ENCODE assay signal across 10 cellular contexts in genomic region chr20:45088247-45088646, GRCh38. TPM values are rescaled to one million over a fixed set of nuclear protein-coding genes. Genes with fewer than 3 reads are reported as not detected.
DNase-seq lines count a peak whose midpoint lies in the region; ATAC-seq, FAIRE-seq and TF ChIP-seq lines count a peak whose summit lies in the region.
"Had no signal": no experiment of that assay in that cellular context is flagged by ENCODE, and none has a peak within 500 bp of the region (broad histone marks: within the 10 kb centered on the region; RNA-seq: fewer than 3 reads in every experiment).

No MANE protein-coding gene starts in this region.

- no peak overlapping the region for H3K4me3 Mint-ChIP-seq in brain

- no peaks in the 10 kb centered on the region for H3K9me3 ChIP-seq in left ventricle myocardium inferior (replicated peaks)

- H3K4me1 Mint-ChIP-seq in brain: peaks cover 22% of the 10 kb centered on the region

- peak overlapping the region; percentile 59 to 84 (median 76) for H3K27ac Mint-ChIP-seq in brain

- H3K27ac ChIP-seq in left ventricle myocardium inferior (replicated peaks): no peak overlapping the region
- H3K27ac ChIP-seq: C4-2B had no signal

- FAIRE-seq in HTR-8/SVneo (lab: Jason Lieb, UNC): peak; percentile 99

- no peak for ATAC-seq in HG02610 (IDR thresholded peaks at IDR 0.05; ENCODE audit: unreplicated experiment)
- ATAC-seq in HG03460 (IDR thresholded peaks at IDR 0.05; ENCODE audit: unreplicated experiment): no peak
- ATAC-seq in HG03108 (IDR thresholded peaks at IDR 0.05; ENCODE audit: unreplicated experiment): no peak

- H3K27me3 ChIP-seq in kidney epithelial cell (ENCODE audit: control insufficient read depth, insufficient read depth, low read length) (no peaks in the 10 kb centered on the region), left ventricle myocardium inferior (ENCODE audit: low read depth) (no peaks in the 10 kb centered on the region)

- peaks cover 18% of the 10 kb centered on the region for H3K36me3 Mint-ChIP-seq in brain

- intact Hi-C loops in left ventricle myocardium inferior (cut with micrococcal nuclease): no loop called here

- peaks cover 0 to 9% (median 0%) of the 10 kb centered on the region in 5 experiments for H3K9me3 Mint-ChIP-seq in brain

- no peak for TF ChIP-seq CTCF in AG09319 (IDR thresholded peaks at IDR 0.05; ENCODE audit: low read depth, low read length)
- no peak for TF ChIP-seq CTCF in brain (conservative IDR thresholded peaks at IDR 0.05)
- no peak for TF ChIP-seq CTCF in kidney epithelial cell (IDR thresholded peaks at IDR 0.05; ENCODE audit: insufficient read depth, low read length, poor library complexity, severe bottlenecking)
- no peak for TF ChIP-seq CTCF in left ventricle myocardium inferior (IDR thresholded peaks at IDR 0.05; ENCODE audit: borderline replicate concordance)

- H3K36me3 ChIP-seq in kidney epithelial cell (ENCODE audit: control insufficient read depth, insufficient read depth, low read length) (no peaks in the 10 kb centered on the region), left ventricle myocardium inferior (no peaks in the 10 kb centered on the region)

- H3K4me1 ChIP-seq in left ventricle myocardium inferior: no peaks in the 10 kb centered on the region

- peaks cover 5% of the 10 kb centered on the region for H3K27me3 Mint-ChIP-seq in brain

- peak; percentile 93 for DNase-seq in AG09319 (ENCODE audit: extremely low read depth, low read depth)
- peak; percentile 97 for DNase-seq in HTR-8/SVneo (ENCODE audit: insufficient read length, low spot score)
- DNase-seq in kidney epithelial cell (ENCODE audit: low read depth): peak; percentile 65
- DNase-seq in left ventricle myocardium inferior: no peak
- DNase-seq: NCI-H2081 treated with DMSO at 0.1 percent for 48 hours had no signal

- H3K4me3 ChIP-seq in kidney epithelial cell (ENCODE audit: low read depth, low read length): no peak overlapping the region
- H3K4me3 ChIP-seq in left ventricle myocardium inferior: no peak overlapping the region

RNA-seq across cellular contexts. Expression of gene KCNS1, which starts 12.7 kb away (rescaled TPM):
- 9.7 TPM for polyA plus RNA-seq in brain (ENCODE audit: insufficient read depth, low read depth, low replicate concordance)
- total RNA-seq in kidney epithelial cell: 4.3 and 6.9 TPM in 2 replicates
- 0.14 TPM for total RNA-seq in left ventricle myocardium inferior

RNA-seq across cellular contexts. Expression of gene WFDC5, which starts 26.7 kb away (rescaled TPM):
- polyA plus RNA-seq in brain (ENCODE audit: insufficient read depth, low read depth, low replicate concordance): not detected
- 1.0 TPM in 1 of 2 replicates, not detected in the other for total RNA-seq in kidney epithelial cell
- not detected for total RNA-seq in left ventricle myocardium inferior

RNA-seq across cellular contexts. Expression of gene WFDC12, which starts 36.0 kb away (rescaled TPM):
- polyA plus RNA-seq in brain (ENCODE audit: insufficient read depth, low read depth, low replicate concordance): not detected
- not detected in 2 replicates for total RNA-seq in kidney epithelial cell
- total RNA-seq in left ventricle myocardium inferior: not detected
